ENCODE assay signal across 5 cellular contexts in genomic region chr10:91452063-91452462, GRCh38.
"Had no signal": no experiment of that assay in that cellular context is flagged by ENCODE, and none has a peak within 500 bp of the region (broad histone marks: within the 10 kb centered on the region; RNA-seq: fewer than 3 reads in every experiment).

No MANE protein-coding gene starts in this region.

- ATAC-seq: HepG2, K562 had no signal

- H3K4me3 ChIP-seq: K562 had no signal

- DNase-seq: IMR-90, KBM-7 had no signal

- H3K27ac ChIP-seq: HL-60 had no signal
